ENCODE assay signal across 8 cellular contexts in the genomic region with DNA sequence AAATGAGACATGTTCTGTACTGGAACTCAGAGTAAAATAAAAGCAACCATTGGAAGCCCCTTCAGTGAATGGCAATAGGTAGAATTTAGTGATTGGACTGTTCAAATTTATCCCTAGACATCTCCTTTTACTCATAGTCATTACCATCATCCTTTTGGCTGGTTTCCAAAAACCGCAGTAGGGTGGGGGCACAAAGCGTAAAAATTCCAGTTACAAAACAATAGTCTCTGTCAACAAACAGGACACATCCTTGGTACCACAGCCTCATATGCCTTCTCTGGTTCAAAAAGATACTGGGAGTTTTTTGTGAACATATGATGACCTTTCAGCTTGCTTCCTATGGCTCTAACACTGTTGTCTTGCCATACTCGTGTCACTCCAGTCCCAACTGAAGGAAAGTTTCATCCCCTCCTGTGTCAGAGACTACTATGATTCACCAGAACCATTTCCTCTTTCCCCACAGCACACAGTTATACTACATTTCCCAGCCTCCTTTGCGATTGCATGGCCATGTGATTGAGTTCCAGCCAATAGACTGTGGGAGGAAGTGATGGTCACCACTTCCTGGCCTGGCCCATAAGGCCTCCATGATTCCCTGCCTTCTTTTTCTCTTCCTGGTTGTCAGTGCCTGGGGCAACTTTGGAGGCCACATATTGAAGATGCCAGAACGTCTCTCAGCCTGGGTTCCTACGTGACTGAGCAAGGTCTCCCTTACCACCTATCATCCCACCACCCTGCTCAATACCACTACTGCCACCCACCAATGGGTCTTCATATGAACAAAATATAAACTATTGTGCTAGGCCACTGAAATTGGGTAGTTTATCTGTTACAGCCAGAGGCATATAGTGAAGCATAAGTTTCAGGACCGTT.
DNase-seq lines count a peak whose midpoint lies in the region; ATAC-seq and TF ChIP-seq lines count a peak whose summit lies in the region.

No MANE protein-coding gene starts in this region.

- peak; percentile 79 for ATAC-seq in activated CD8-positive, alpha-beta T cell treated with anti-CD3 and anti-CD28 coated beads, Interleukin-2, amount 10 ng/mL, durations not matched to agents 7 days and 5 days
- ATAC-seq in T-helper 17 cell, result no peak

- H3K9ac ChIP-seq in colonic mucosa (ENCODE audit: low read depth in 2 of 2, low read length in 2 of 2), result no peak overlapping the region

- no peak for TF ChIP-seq CTCF in colonic mucosa (IDR thresholded peaks at IDR 0.05)

- peaks cover 6% of the 10 kb centered on the region for H3K4me1 Mint-ChIP-seq in activated CD8-positive, alpha-beta T cell treated with anti-CD3 and anti-CD28 coated beads, Interleukin-2, amount 10 ng/mL, durations not matched to agents 7 days and 5 days (ENCODE audit: low read depth)
- H3K4me1 Mint-ChIP-seq in T-helper 17 cell, result no peaks in the 10 kb centered on the region

- intact Hi-C loops in colonic mucosa (cut with DNase I), result no loop called here

- H3K4me3 Mint-ChIP-seq in activated CD8-positive, alpha-beta T cell treated with anti-CD3 and anti-CD28 coated beads, Interleukin-2, amount 10 ng/mL, durations not matched to agents 7 days and 5 days, result no peak overlapping the region
- no peak overlapping the region for H3K4me3 Mint-ChIP-seq in T-helper 17 cell

- H3K27ac Mint-ChIP-seq in activated CD8-positive, alpha-beta T cell treated with anti-CD3 and anti-CD28 coated beads, Interleukin-2, amount 10 ng/mL, durations not matched to agents 7 days and 5 days, result peak overlapping the region; percentile 44
- H3K27ac Mint-ChIP-seq in T-helper 17 cell, result no peak overlapping the region

- peaks cover 3% of the 10 kb centered on the region for H3K36me3 Mint-ChIP-seq in activated CD8-positive, alpha-beta T cell treated with anti-CD3 and anti-CD28 coated beads, Interleukin-2, amount 10 ng/mL, durations not matched to agents 7 days and 5 days (ENCODE audit: low read depth)
- no peaks in the 10 kb centered on the region for H3K36me3 Mint-ChIP-seq in T-helper 17 cell (ENCODE audit: low read depth)

- H3K9me3 ChIP-seq in colonic mucosa, result no peaks in the 10 kb centered on the region
- no peaks in the 10 kb centered on the region for H3K9me3 ChIP-seq in T-helper 17 cell (ENCODE audit: control insufficient read depth, low read length, poor library complexity, severe bottlenecking)

- no peaks in the 10 kb centered on the region for H3K4me1 ChIP-seq in colonic mucosa

- H3K27me3 Mint-ChIP-seq in activated CD8-positive, alpha-beta T cell treated with anti-CD3 and anti-CD28 coated beads, Interleukin-2, amount 10 ng/mL, durations not matched to agents 7 days and 5 days (ENCODE audit: low read depth), result no peaks in the 10 kb centered on the region
- H3K27me3 Mint-ChIP-seq in T-helper 17 cell, result peaks cover 7% of the 10 kb centered on the region

- H3K27ac ChIP-seq in colonic mucosa, result no peak overlapping the region

- CTCF ChIA-PET in activated CD8-positive, alpha-beta T cell treated with anti-CD3 and anti-CD28 coated beads, Interleukin-2, amount 10 ng/mL, durations not matched to agents 7 days and 5 days (lab: Charles Lee), result no interaction called here

- H3K36me3 ChIP-seq in colonic mucosa, result no peaks in the 10 kb centered on the region

- POLR2A ChIA-PET in activated CD8-positive, alpha-beta T cell treated with anti-CD3 and anti-CD28 coated beads, Interleukin-2, amount 10 ng/mL, durations not matched to agents 7 days and 5 days (lab: Charles Lee), result no interaction called here

- H3K4me3 ChIP-seq in colonic mucosa, result no peak overlapping the region

- H3K9me3 Mint-ChIP-seq in activated CD8-positive, alpha-beta T cell treated with anti-CD3 and anti-CD28 coated beads, Interleukin-2, amount 10 ng/mL, durations not matched to agents 7 days and 5 days (ENCODE audit: insufficient read depth), result no peaks in the 10 kb centered on the region

- DNase-seq in DMS53 (lab: John Stamatoyannopoulos, UW), result peak; percentile 76
- DNase-seq in DMS53 treated with DMSO at 0.1 percent for 48 hours (lab: John Stamatoyannopoulos, UW; ENCODE audit: unreplicated experiment), result no peak
- DNase-seq in HCEC 1CT, result peak; percentile 26
- DNase-seq in M059J (ENCODE audit: low read depth), result peak; percentile 68
- peak; percentile 49 for DNase-seq in activated CD8-positive, alpha-beta T cell treated with anti-CD3 and anti-CD28 coated beads, Interleukin-2, amount 10 ng/mL, durations not matched to agents 7 days and 5 days
- no peak for DNase-seq in HuH-7 (ENCODE audit: low spot score)
- DNase-seq in colonic mucosa, result no peak
- no peak for DNase-seq in T-helper 17 cell

- no peaks in the 10 kb centered on the region for H3K27me3 ChIP-seq in colonic mucosa

Comparison
In these comparisons a context has a peak if more than half of its experiments do, and no peak if none do; other contexts are left out.
1. DNase-seq: peak in DMS53 (single experiment), HCEC 1CT (single experiment), M059J (single experiment) and activated CD8-positive, alpha-beta T cell treated with anti-CD3 and anti-CD28 coated beads, Interleukin-2, amount 10 ng/mL, durations not matched to agents 7 days and 5 days (single experiment); none in DMS53 treated with DMSO at 0.1 percent for 48 hours (single experiment), HuH-7 (single experiment), colonic mucosa (single experiment) and T-helper 17 cell (0 of 3).